ENCODE assay signal across 1 cellular context in the genomic region with DNA sequence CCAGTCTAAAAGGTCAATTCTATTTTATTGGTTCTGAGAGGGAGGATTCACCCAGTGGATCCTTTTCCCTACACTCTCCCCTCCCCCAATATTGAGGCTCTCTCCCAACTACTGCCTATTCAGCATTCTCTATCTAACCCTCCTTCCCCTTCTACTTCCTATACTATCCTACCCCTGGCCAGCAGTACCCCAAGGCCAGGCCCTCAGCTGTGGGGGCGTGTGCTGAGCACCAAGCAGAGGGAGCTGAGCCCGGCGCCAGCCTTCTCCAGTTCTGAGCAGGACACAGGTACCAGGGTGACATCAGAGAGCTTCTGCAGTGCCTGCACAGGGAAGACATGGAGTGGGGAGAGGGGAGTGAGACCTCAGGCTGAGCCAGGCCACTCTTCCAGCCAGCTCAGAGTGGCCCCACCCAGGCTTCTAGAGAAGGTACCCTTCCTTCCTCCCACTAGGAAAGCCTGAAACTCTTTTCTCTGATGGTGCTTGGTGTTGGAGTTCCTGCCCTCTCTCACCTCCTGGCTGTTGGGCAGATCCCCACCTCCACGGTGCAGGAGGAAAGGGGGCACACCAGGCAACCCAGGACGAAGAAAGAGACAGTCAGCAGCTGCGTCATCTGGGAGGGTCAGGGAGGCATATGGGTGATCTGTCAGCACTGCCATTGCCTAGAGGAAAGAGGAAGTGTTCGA.
TF ChIP-seq lines count a peak whose summit lies in the region.

No MANE protein-coding gene starts in this region.

TF ChIP-seq in K562, 482 proteins besides CTCF, POLR2A, EP300 and RAD21 (continued from another document and continues in another):
- TF ChIP-seq DMBX1 (CRISPR knock-in tag; IDR thresholded peaks at IDR 0.05; ENCODE audit: borderline replicate concordance) (0 out of 2 replicates have a peak, but pooled peaks have one; percentile 54), ZNF224 (CRISPR knock-in tag; IDR thresholded peaks at IDR 0.05) (no peak), MEIS2 (IDR thresholded peaks at IDR 0.05; ENCODE audit: partially characterized antibody) (peak; percentile 94), GTF2A2 (tag; IDR thresholded peaks at IDR 0.05) (no peak), HMG20A (CRISPR knock-in tag; conservative IDR thresholded peaks at IDR 0.05) (no peak), FOXM1 (IDR thresholded peaks at IDR 0.05; ENCODE audit: low read depth) (no peak), FOXM1 (CRISPR knock-in tag; IDR thresholded peaks at IDR 0.05; ENCODE audit: low read depth) (0 out of 2 replicates have a peak, but pooled peaks have one; percentile 40), FOXA3 (CRISPR knock-in tag; conservative IDR thresholded peaks at IDR 0.05 in 1 of 2, IDR thresholded peaks at IDR 0.05 in 1 of 2) (no peak), ZNF644 (tag; IDR thresholded peaks at IDR 0.05; ENCODE audit: low read depth) (no peak), ZSCAN32 (CRISPR knock-in tag; IDR thresholded peaks at IDR 0.05) (no peak), CBX5 (IDR thresholded peaks at IDR 0.05; ENCODE audit: borderline replicate concordance, low read depth) (no peak), ZFPM2 (CRISPR knock-in tag; IDR thresholded peaks at IDR 0.05) (no peak), ZNF175 (CRISPR knock-in tag; IDR thresholded peaks at IDR 0.05; ENCODE audit: low read depth) (no peak), ZNF79 (CRISPR knock-in tag; IDR thresholded peaks at IDR 0.05; ENCODE audit: low read depth) (no peak), FUS (optimal IDR thresholded peaks at IDR 0.05; ENCODE audit: low read depth, low read length) (no peak), ZNF445 (CRISPR knock-in tag; IDR thresholded peaks at IDR 0.05; ENCODE audit: low read depth) (no peak), CHD1 (IDR thresholded peaks at IDR 0.05; ENCODE audit: low read length) (no peak), HNRNPH1 (optimal IDR thresholded peaks at IDR 0.05; ENCODE audit: low read depth, low read length) (no peak), SAP30 (IDR thresholded peaks at IDR 0.05; ENCODE audit: borderline replicate concordance, insufficient read depth, low read depth, low read length, poor library complexity, severe bottlenecking) (peak; percentile 48), KAT7 (CRISPR knock-in tag; IDR thresholded peaks at IDR 0.05; ENCODE audit: borderline replicate concordance) (no peak), NFIC (IDR thresholded peaks at IDR 0.05) (no peak), ZNF282 (CRISPR knock-in tag; IDR thresholded peaks at IDR 0.05) (no peak), SIN3B (IDR thresholded peaks at IDR 0.05; ENCODE audit: low read depth) (no peak), CCAR2 (IDR thresholded peaks at IDR 0.05; ENCODE audit: low read depth, low read length) (no peak), SLC30A9 (CRISPR knock-in tag; IDR thresholded peaks at IDR 0.05) (no peak), U2AF2 (optimal IDR thresholded peaks at IDR 0.05; ENCODE audit: low read depth, low read length) (no peak), CBX8 (IDR thresholded peaks at IDR 0.05; ENCODE audit: borderline replicate concordance, extremely low read depth, low read depth, low read length, poor library complexity, severe bottlenecking) (no peak), FOXK2 (conservative IDR thresholded peaks at IDR 0.05 in 1 of 2, IDR thresholded peaks at IDR 0.05 in 1 of 2; ENCODE audit: low read depth in 2 of 2) (no peak), HMG20B (CRISPR knock-in tag; IDR thresholded peaks at IDR 0.05) (no peak), ELF2 (CRISPR knock-in tag; IDR thresholded peaks at IDR 0.05) (peak; percentile 56; the same call in 1 of the 2 replicates), CSDE1 (IDR thresholded peaks at IDR 0.05) (no peak), ZFP30 (CRISPR knock-in tag; IDR thresholded peaks at IDR 0.05; ENCODE audit: borderline replicate concordance) (no peak), CHCHD3 (CRISPR knock-in tag; IDR thresholded peaks at IDR 0.05) (no peak)
- TF ChIP-seq, protein P1, sequence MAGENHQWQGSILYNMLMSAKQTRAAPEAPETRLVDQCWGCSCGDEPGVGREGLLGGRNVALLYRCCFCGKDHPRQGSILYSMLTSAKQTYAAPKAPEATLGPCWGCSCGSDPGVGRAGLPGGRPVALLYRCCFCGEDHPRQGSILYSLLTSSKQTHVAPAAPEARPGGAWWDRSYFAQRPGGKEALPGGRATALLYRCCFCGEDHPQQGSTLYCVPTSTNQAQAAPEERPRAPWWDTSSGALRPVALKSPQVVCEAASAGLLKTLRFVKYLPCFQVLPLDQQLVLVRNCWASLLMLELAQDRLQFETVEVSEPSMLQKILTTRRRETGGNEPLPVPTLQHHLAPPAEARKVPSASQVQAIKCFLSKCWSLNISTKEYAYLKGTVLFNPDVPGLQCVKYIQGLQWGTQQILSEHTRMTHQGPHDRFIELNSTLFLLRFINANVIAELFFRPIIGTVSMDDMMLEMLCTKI (IDR thresholded peaks at IDR 0.05; ENCODE audit: partially characterized antibody), result no peak
- TF ChIP-seq, protein P2, sequence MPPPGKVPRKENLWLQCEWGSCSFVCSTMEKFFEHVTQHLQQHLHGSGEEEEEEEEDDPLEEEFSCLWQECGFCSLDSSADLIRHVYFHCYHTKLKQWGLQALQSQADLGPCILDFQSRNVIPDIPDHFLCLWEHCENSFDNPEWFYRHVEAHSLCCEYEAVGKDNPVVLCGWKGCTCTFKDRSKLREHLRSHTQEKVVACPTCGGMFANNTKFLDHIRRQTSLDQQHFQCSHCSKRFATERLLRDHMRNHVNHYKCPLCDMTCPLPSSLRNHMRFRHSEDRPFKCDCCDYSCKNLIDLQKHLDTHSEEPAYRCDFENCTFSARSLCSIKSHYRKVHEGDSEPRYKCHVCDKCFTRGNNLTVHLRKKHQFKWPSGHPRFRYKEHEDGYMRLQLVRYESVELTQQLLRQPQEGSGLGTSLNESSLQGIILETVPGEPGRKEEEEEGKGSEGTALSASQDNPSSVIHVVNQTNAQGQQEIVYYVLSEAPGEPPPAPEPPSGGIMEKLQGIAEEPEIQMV (tag; conservative IDR thresholded peaks at IDR 0.05; ENCODE audit: low read depth), result no peak
- TF ChIP-seq, protein P3, sequence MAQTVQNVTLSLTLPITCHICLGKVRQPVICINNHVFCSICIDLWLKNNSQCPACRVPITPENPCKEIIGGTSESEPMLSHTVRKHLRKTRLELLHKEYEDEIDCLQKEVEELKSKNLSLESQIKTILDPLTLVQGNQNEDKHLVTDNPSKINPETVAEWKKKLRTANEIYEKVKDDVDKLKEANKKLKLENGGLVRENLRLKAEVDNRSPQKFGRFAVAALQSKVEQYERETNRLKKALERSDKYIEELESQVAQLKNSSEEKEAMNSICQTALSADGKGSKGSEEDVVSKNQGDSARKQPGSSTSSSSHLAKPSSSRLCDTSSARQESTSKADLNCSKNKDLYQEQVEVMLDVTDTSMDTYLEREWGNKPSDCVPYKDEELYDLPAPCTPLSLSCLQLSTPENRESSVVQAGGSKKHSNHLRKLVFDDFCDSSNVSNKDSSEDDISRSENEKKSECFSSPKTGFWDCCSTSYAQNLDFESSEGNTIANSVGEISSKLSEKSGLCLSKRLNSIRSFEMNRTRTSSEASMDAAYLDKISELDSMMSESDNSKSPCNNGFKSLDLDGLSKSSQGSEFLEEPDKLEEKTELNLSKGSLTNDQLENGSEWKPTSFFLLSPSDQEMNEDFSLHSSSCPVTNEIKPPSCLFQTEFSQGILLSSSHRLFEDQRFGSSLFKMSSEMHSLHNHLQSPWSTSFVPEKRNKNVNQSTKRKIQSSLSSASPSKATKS (CRISPR knock-in tag; IDR thresholded peaks at IDR 0.05), result no peak
- TF ChIP-seq, protein P4, sequence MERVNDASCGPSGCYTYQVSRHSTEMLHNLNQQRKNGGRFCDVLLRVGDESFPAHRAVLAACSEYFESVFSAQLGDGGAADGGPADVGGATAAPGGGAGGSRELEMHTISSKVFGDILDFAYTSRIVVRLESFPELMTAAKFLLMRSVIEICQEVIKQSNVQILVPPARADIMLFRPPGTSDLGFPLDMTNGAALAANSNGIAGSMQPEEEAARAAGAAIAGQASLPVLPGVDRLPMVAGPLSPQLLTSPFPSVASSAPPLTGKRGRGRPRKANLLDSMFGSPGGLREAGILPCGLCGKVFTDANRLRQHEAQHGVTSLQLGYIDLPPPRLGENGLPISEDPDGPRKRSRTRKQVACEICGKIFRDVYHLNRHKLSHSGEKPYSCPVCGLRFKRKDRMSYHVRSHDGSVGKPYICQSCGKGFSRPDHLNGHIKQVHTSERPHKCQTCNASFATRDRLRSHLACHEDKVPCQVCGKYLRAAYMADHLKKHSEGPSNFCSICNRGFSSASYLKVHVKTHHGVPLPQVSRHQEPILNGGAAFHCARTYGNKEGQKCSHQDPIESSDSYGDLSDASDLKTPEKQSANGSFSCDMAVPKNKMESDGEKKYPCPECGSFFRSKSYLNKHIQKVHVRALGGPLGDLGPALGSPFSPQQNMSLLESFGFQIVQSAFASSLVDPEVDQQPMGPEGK (CRISPR knock-in tag; IDR thresholded peaks at IDR 0.05; ENCODE audit: borderline replicate concordance), result no peak
- TF ChIP-seq, protein P5, sequence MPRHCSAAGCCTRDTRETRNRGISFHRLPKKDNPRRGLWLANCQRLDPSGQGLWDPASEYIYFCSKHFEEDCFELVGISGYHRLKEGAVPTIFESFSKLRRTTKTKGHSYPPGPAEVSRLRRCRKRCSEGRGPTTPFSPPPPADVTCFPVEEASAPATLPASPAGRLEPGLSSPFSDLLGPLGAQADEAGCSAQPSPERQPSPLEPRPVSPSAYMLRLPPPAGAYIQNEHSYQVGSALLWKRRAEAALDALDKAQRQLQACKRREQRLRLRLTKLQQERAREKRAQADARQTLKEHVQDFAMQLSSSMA (CRISPR knock-in tag; IDR thresholded peaks at IDR 0.05), result no peak
- TF ChIP-seq, protein P6, sequence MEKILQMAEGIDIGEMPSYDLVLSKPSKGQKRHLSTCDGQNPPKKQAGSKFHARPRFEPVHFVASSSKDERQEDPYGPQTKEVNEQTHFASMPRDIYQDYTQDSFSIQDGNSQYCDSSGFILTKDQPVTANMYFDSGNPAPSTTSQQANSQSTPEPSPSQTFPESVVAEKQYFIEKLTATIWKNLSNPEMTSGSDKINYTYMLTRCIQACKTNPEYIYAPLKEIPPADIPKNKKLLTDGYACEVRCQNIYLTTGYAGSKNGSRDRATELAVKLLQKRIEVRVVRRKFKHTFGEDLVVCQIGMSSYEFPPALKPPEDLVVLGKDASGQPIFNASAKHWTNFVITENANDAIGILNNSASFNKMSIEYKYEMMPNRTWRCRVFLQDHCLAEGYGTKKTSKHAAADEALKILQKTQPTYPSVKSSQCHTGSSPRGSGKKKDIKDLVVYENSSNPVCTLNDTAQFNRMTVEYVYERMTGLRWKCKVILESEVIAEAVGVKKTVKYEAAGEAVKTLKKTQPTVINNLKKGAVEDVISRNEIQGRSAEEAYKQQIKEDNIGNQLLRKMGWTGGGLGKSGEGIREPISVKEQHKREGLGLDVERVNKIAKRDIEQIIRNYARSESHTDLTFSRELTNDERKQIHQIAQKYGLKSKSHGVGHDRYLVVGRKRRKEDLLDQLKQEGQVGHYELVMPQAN (IDR thresholded peaks at IDR 0.05; ENCODE audit: borderline replicate concordance), result no peak
- TF ChIP-seq, protein P7, sequence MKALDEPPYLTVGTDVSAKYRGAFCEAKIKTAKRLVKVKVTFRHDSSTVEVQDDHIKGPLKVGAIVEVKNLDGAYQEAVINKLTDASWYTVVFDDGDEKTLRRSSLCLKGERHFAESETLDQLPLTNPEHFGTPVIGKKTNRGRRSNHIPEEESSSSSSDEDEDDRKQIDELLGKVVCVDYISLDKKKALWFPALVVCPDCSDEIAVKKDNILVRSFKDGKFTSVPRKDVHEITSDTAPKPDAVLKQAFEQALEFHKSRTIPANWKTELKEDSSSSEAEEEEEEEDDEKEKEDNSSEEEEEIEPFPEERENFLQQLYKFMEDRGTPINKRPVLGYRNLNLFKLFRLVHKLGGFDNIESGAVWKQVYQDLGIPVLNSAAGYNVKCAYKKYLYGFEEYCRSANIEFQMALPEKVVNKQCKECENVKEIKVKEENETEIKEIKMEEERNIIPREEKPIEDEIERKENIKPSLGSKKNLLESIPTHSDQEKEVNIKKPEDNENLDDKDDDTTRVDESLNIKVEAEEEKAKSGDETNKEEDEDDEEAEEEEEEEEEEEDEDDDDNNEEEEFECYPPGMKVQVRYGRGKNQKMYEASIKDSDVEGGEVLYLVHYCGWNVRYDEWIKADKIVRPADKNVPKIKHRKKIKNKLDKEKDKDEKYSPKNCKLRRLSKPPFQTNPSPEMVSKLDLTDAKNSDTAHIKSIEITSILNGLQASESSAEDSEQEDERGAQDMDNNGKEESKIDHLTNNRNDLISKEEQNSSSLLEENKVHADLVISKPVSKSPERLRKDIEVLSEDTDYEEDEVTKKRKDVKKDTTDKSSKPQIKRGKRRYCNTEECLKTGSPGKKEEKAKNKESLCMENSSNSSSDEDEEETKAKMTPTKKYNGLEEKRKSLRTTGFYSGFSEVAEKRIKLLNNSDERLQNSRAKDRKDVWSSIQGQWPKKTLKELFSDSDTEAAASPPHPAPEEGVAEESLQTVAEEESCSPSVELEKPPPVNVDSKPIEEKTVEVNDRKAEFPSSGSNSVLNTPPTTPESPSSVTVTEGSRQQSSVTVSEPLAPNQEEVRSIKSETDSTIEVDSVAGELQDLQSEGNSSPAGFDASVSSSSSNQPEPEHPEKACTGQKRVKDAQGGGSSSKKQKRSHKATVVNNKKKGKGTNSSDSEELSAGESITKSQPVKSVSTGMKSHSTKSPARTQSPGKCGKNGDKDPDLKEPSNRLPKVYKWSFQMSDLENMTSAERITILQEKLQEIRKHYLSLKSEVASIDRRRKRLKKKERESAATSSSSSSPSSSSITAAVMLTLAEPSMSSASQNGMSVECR (CRISPR knock-in tag; IDR thresholded peaks at IDR 0.05), result no peak; the same call in 1 of the 2 replicates
- TF ChIP-seq, protein P8, sequence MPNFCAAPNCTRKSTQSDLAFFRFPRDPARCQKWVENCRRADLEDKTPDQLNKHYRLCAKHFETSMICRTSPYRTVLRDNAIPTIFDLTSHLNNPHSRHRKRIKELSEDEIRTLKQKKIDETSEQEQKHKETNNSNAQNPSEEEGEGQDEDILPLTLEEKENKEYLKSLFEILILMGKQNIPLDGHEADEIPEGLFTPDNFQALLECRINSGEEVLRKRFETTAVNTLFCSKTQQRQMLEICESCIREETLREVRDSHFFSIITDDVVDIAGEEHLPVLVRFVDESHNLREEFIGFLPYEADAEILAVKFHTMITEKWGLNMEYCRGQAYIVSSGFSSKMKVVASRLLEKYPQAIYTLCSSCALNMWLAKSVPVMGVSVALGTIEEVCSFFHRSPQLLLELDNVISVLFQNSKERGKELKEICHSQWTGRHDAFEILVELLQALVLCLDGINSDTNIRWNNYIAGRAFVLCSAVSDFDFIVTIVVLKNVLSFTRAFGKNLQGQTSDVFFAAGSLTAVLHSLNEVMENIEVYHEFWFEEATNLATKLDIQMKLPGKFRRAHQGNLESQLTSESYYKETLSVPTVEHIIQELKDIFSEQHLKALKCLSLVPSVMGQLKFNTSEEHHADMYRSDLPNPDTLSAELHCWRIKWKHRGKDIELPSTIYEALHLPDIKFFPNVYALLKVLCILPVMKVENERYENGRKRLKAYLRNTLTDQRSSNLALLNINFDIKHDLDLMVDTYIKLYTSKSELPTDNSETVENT (CRISPR knock-in tag; IDR thresholded peaks at IDR 0.05), result peak; percentile 11; the same call in 1 of the 2 replicates
- TF ChIP-seq, protein P9, sequence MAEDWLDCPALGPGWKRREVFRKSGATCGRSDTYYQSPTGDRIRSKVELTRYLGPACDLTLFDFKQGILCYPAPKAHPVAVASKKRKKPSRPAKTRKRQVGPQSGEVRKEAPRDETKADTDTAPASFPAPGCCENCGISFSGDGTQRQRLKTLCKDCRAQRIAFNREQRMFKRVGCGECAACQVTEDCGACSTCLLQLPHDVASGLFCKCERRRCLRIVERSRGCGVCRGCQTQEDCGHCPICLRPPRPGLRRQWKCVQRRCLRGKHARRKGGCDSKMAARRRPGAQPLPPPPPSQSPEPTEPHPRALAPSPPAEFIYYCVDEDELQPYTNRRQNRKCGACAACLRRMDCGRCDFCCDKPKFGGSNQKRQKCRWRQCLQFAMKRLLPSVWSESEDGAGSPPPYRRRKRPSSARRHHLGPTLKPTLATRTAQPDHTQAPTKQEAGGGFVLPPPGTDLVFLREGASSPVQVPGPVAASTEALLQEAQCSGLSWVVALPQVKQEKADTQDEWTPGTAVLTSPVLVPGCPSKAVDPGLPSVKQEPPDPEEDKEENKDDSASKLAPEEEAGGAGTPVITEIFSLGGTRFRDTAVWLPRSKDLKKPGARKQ (CRISPR knock-in tag; IDR thresholded peaks at IDR 0.05), result no peak
